Comparison of ENCODE assay signal across 1 cellular context in the genomic region with DNA sequence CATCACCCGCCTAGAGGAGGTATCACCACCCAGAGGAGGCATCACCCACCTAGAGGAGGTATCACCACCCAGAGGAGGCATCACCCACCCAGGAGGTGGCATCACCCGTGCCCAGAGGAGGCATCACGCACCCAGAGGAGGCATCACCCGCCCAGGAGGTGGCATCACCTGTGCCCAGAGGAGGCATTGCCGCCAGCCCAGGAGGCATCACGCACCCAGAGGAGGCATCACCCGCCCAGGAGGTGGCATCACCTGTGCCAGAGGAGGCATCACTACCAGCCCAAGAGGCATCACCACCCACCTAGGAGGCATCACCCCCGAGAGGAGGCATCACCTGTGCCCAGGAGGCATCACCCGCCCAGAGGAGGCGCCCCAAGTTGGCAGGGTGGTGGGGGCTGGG.
TF ChIP-seq lines count a peak whose summit lies in the region.

No MANE protein-coding gene starts in this region.

TF ChIP-seq in endothelial cell of umbilical vein, 7 proteins besides CTCF, POLR2A, EP300 and RAD21 (continued from another document):
- TF ChIP-seq POLR2AphosphoS5 (IDR thresholded peaks at IDR 0.05; ENCODE audit: insufficient read depth, low read depth, low read length) = no peak
- no peak for TF ChIP-seq JUN (IDR thresholded peaks at IDR 0.05; ENCODE audit: borderline replicate concordance, insufficient read depth, insufficient read length, low read depth)
- TF ChIP-seq, protein P1, sequence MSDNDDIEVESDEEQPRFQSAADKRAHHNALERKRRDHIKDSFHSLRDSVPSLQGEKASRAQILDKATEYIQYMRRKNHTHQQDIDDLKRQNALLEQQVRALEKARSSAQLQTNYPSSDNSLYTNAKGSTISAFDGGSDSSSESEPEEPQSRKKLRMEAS (IDR thresholded peaks at IDR 0.05; ENCODE audit: insufficient read depth, insufficient read length) = no peak
TF ChIP-seq in endothelial cell of umbilical vein: peak in this region for 0.
